In the genomic region with DNA sequence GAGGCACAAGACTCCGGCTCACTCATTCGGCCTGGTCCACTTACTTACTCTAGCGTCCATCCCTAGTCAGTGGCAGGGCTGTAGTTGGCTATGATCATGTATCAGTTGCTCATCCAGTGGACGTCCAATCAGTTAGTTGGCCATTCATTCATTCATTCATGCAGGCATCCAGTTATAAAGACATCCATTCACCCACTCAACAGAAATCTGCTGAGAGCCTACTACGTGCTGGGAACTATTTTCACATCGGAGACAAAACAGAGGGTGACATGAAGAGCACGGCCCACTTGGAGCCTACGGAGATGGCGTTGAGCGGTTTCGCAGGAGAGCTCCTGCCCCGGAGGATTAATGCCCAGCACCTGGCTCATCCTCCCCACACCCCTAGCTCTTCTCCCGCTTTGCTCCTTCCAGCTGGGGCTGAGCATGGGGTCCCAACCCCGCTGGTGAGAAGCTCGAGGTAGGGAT, we compare ENCODE assay signal across 10 cellular contexts. TPM values are rescaled to one million over a fixed set of nuclear protein-coding genes. Genes with fewer than 3 reads are reported as not detected.
DNase-seq lines count a peak whose midpoint lies in the region; ATAC-seq and TF ChIP-seq lines count a peak whose summit lies in the region.
"Had no signal": no experiment of that assay in that cellular context is flagged by ENCODE, and none has a peak within 500 bp of the region (broad histone marks: within the 10 kb centered on the region; RNA-seq: fewer than 3 reads in every experiment).

No MANE protein-coding gene starts in this region.

- no peak overlapping the region for H2AFZ ChIP-seq in OCI-LY7 (ENCODE audit: low read length)

- H4K20me1 ChIP-seq in OCI-LY7 (ENCODE audit: insufficient read depth, low read length): no peaks in the 10 kb centered on the region

- H3K27ac ChIP-seq in cardiac muscle cell (no peak overlapping the region), heart left ventricle (no peak overlapping the region), thoracic aorta (no peak overlapping the region), esophagus squamous epithelium (no peak overlapping the region), OCI-LY7 (ENCODE audit: low read depth, low read length, poor library complexity, severe bottlenecking) (no peak overlapping the region)

- DNase-seq in cardiac muscle cell (ENCODE audit: low read depth in 1 of 2, low spot score in 1 of 2) (no peak), heart left ventricle (no peak), kidney epithelial cell (ENCODE audit: low read depth) (no peak), thoracic aorta (ENCODE audit: low spot score) (no peak), DMS53 treated with DMSO at 0.1 percent for 48 hours (lab: John Stamatoyannopoulos, UW; ENCODE audit: unreplicated experiment) (no peak), esophagus squamous epithelium (lab: John Stamatoyannopoulos, UW) (no peak), OCI-LY7 (ENCODE audit: low spot score) (no peak)
- no peak for DNase-seq in activated naive CD8-positive, alpha-beta T cell treated with anti-CD3 and anti-CD28 coated beads, Interleukin-2, amount 50 U/mL, for 24 hours
- DNase-seq: COR-L47, dermis blood vessel endothelial cell had no signal

- POLR2A ChIA-PET in OCI-LY7 (lab: Charles Lee): no interaction called here

- no peaks in the 10 kb centered on the region for H3K9me3 ChIP-seq in cardiac muscle cell (ENCODE audit: low read depth)
- H3K9me3 ChIP-seq in heart left ventricle: peaks cover 0 to under 1% (median 0%) of the 10 kb centered on the region in 12 donors
- no peaks in the 10 kb centered on the region for H3K9me3 ChIP-seq in thoracic aorta
- no peaks in the 10 kb centered on the region for H3K9me3 ChIP-seq in esophagus squamous epithelium
- no peaks in the 10 kb centered on the region for H3K9me3 ChIP-seq in OCI-LY7 (ENCODE audit: low read length)

- BruUV-seq in OCI-LY7 (replicated peaks; lab: Mats Ljungman, UMichigan): no TSS peak

- no peak for TF ChIP-seq POLR2A in heart left ventricle (IDR thresholded peaks at IDR 0.05)
- TF ChIP-seq POLR2A in esophagus squamous epithelium (IDR thresholded peaks at IDR 0.05): no peak

- no peaks in the 10 kb centered on the region for H3K9me2 ChIP-seq in OCI-LY7 (ENCODE audit: insufficient read depth, low read length)

- H3K4me2 ChIP-seq in OCI-LY7 (ENCODE audit: low read length): no peak overlapping the region

- H3K27me3 ChIP-seq in cardiac muscle cell: peaks cover 46% of the 10 kb centered on the region
- peaks cover 0 to 50% (median 11%) of the 10 kb centered on the region in 9 donors for H3K27me3 ChIP-seq in heart left ventricle
- H3K27me3 ChIP-seq in kidney epithelial cell (ENCODE audit: control insufficient read depth, insufficient read depth, low read length): peaks cover 18% of the 10 kb centered on the region
- H3K27me3 ChIP-seq in thoracic aorta (replicated peaks; ENCODE audit: insufficient read depth): peaks cover 6% of the 10 kb centered on the region
- H3K27me3 ChIP-seq in esophagus squamous epithelium: peaks cover 0 to 58% (median 5%) of the 10 kb centered on the region in 4 donors

- no peaks in the 10 kb centered on the region for H3K36me3 ChIP-seq in cardiac muscle cell
- no peaks in the 10 kb centered on the region for H3K36me3 ChIP-seq in heart left ventricle
- H3K36me3 ChIP-seq in kidney epithelial cell (ENCODE audit: control insufficient read depth, insufficient read depth, low read length): no peaks in the 10 kb centered on the region
- no peaks in the 10 kb centered on the region for H3K36me3 ChIP-seq in thoracic aorta
- H3K36me3 ChIP-seq in esophagus squamous epithelium: no peaks in the 10 kb centered on the region
- no peaks in the 10 kb centered on the region for H3K36me3 ChIP-seq in OCI-LY7 (ENCODE audit: insufficient read depth, low read length)

- no peak for TF ChIP-seq CTCF in cardiac muscle cell (IDR thresholded peaks at IDR 0.05; ENCODE audit: low read depth, low read length)
- TF ChIP-seq CTCF in heart left ventricle (IDR thresholded peaks at IDR 0.05): no peak
- no peak for TF ChIP-seq CTCF in kidney epithelial cell (IDR thresholded peaks at IDR 0.05; ENCODE audit: insufficient read depth, low read length, poor library complexity, severe bottlenecking)
- TF ChIP-seq CTCF in thoracic aorta (IDR thresholded peaks at IDR 0.05): no peak
- no peak for TF ChIP-seq CTCF in esophagus squamous epithelium (IDR thresholded peaks at IDR 0.05)
- TF ChIP-seq CTCF in OCI-LY7 (conservative IDR thresholded peaks at IDR 0.05; ENCODE audit: low read length): no peak

- no peak overlapping the region for H3K27ac Mint-ChIP-seq in activated naive CD8-positive, alpha-beta T cell treated with anti-CD3 and anti-CD28 coated beads, Interleukin-2, amount 50 U/mL, for 24 hours

- H3K79me2 ChIP-seq in OCI-LY7 (ENCODE audit: insufficient read depth, low read depth, low read length): no peaks in the 10 kb centered on the region

- peaks cover 59% of the 10 kb centered on the region for H3K27me3 Mint-ChIP-seq in activated naive CD8-positive, alpha-beta T cell treated with anti-CD3 and anti-CD28 coated beads, Interleukin-2, amount 50 U/mL, for 24 hours

- no peaks in the 10 kb centered on the region for H3K36me3 Mint-ChIP-seq in activated naive CD8-positive, alpha-beta T cell treated with anti-CD3 and anti-CD28 coated beads, Interleukin-2, amount 50 U/mL, for 24 hours (ENCODE audit: low read depth)

- H3K4me1 ChIP-seq in cardiac muscle cell (ENCODE audit: low read depth): no peaks in the 10 kb centered on the region
- peaks cover 0 to 8% (median 4%) of the 10 kb centered on the region in 12 donors for H3K4me1 ChIP-seq in heart left ventricle
- peaks cover 4 to 7% of the 10 kb centered on the region in 2 donors for H3K4me1 ChIP-seq in thoracic aorta (ENCODE audit: control insufficient read depth in 1 of 2, low read depth in 2 of 2)
- H3K4me1 ChIP-seq in esophagus squamous epithelium: peaks cover 6 to 14% (median 6%) of the 10 kb centered on the region in 3 donors
- H3K4me1 ChIP-seq in OCI-LY7 (ENCODE audit: insufficient read depth, low read length, poor library complexity, severe bottlenecking): no peaks in the 10 kb centered on the region

- H3K4me3 ChIP-seq in cardiac muscle cell (peak overlapping the region; percentile 80), heart left ventricle (peak overlapping the region in 5 of 12 donors; percentile 17 to 57 (median 52)), kidney epithelial cell (ENCODE audit: low read depth, low read length) (peak overlapping the region; percentile 32), thoracic aorta (peak overlapping the region; percentile 28), esophagus squamous epithelium (peak overlapping the region in 2 of 4 donors; percentile 53 to 66), OCI-LY7 (ENCODE audit: low read depth, low read length, poor library complexity, severe bottlenecking) (no peak overlapping the region)

- no peaks in the 10 kb centered on the region for H3K9me3 Mint-ChIP-seq in activated naive CD8-positive, alpha-beta T cell treated with anti-CD3 and anti-CD28 coated beads, Interleukin-2, amount 50 U/mL, for 24 hours

- ATAC-seq in heart left ventricle: no peak
- ATAC-seq in activated naive CD8-positive, alpha-beta T cell treated with anti-CD3 and anti-CD28 coated beads, Interleukin-2, amount 50 U/mL, for 24 hours: no peak
- no peak for ATAC-seq in thoracic aorta (ENCODE audit: insufficient number of reproducible peaks, low FRiP score, low read depth)

- intact Hi-C loops in heart left ventricle (cut with DNase I): no loop called here
- intact Hi-C loops in esophagus squamous epithelium (cut with DNase I): no loop called here
- intact Hi-C loops in OCI-LY7 (cut with micrococcal nuclease; ENCODE audit: unreplicated experiment): no loop called here

- 65 to 69% (median 67%) methylated on average over 15 of the region's 15 CpGs for WGBS in heart left ventricle, 4 donors
- 81 to 83% methylated on average over 11 to 15 of the region's 15 CpGs for WGBS in esophagus squamous epithelium, 2 donors

- peak overlapping the region; percentile 73 for H3K4me3 Mint-ChIP-seq in activated naive CD8-positive, alpha-beta T cell treated with anti-CD3 and anti-CD28 coated beads, Interleukin-2, amount 50 U/mL, for 24 hours

- CTCF ChIA-PET in OCI-LY7 (lab: Charles Lee; ENCODE audit: unreplicated experiment): no interaction called here

- peaks cover 9% of the 10 kb centered on the region for H3K4me1 Mint-ChIP-seq in activated naive CD8-positive, alpha-beta T cell treated with anti-CD3 and anti-CD28 coated beads, Interleukin-2, amount 50 U/mL, for 24 hours

RNA-seq across cellular contexts. Expression of a gene that starts 0.6 kb away (rescaled TPM):
- total RNA-seq in cardiac muscle cell (0.07 and 0.71 TPM in 2 replicates), heart left ventricle (under 1 TPM in 2 of 9 donors, not detected in 7; 0.20 to 0.39 TPM), kidney epithelial cell (0.17 and 2.0 TPM in 2 replicates), thoracic aorta (not detected), esophagus squamous epithelium (1 to 10 TPM in 1 of 4 donors, under 1 TPM in 2, not detected in 1; 0.04 to 2.1 (median 0.09) TPM), OCI-LY7 (2022) (0.33 and 0.57 TPM in 2 replicates)
- polyA plus RNA-seq in cardiac muscle cell (0.16 TPM in 1 of 2 replicates, not detected in the other), heart left ventricle (not detected)
- 0.10 and 0.13 TPM in 2 replicates for total RNA-seq in OCI-LY7 (2014; rRNA removed; shearing (Covaris generic))

RNA-seq across cellular contexts. Expression of a gene that starts 49.7 kb away (rescaled TPM):
- total RNA-seq in cardiac muscle cell (12.9 and 13.0 TPM in 2 replicates), heart left ventricle (1 to 10 TPM; 5.9 to 9.0 (median 7.2) TPM), kidney epithelial cell (10.6 and 16.1 TPM in 2 replicates), thoracic aorta (10 to 100 TPM in 1 of 2 donors, 1 to 10 TPM in 1; 8.6 to 10.4 TPM), esophagus squamous epithelium (1 to 10 TPM; 3.2 to 9.2 (median 6.2) TPM), OCI-LY7 (2022) (9.5 and 12.1 TPM in 2 replicates)
- polyA plus RNA-seq in cardiac muscle cell (17.3 and 23.8 TPM in 2 replicates), heart left ventricle (1 to 10 TPM; 6.1 to 6.3 TPM)
- 10.5 and 11.7 TPM in 2 replicates for total RNA-seq in OCI-LY7 (2014; rRNA removed; shearing (Covaris generic))
